ENCODE assay signal across 28 cellular contexts in genomic region chr4:10521386-10521785, GRCh38.
DNase-seq lines count a peak whose midpoint lies in the region; ATAC-seq, FAIRE-seq and TF ChIP-seq lines count a peak whose summit lies in the region.
"Had no signal": no experiment of that assay in that cellular context is flagged by ENCODE, and none has a peak within 500 bp of the region (broad histone marks: within the 10 kb centered on the region; RNA-seq: fewer than 3 reads in every experiment).

No MANE protein-coding gene starts in this region.

- H3K4me3 Mint-ChIP-seq in activated CD4-positive, alpha-beta T cell treated with anti-CD3 and anti-CD28 coated beads for 36 hours: no peak overlapping the region
- H3K4me3 Mint-ChIP-seq: immature natural killer cell, natural killer cell had no signal

- peak; percentile 16 for DNase-seq in NCI-H128 (lab: John Stamatoyannopoulos, UW; ENCODE audit: unreplicated experiment)
- peak; percentile 96 for DNase-seq in NCI-H2081 treated with DMSO at 0.1 percent for 48 hours (lab: John Stamatoyannopoulos, UW)
- DNase-seq in NCI-H526 treated with DMSO at 0.1 percent for 48 hours (lab: John Stamatoyannopoulos, UW): peak; percentile 29
- no peak for DNase-seq in K562 (ENCODE audit: extremely low read depth in 1 of 4, low spot score in 3 of 4)
- DNase-seq in activated CD4-positive, alpha-beta T cell treated with anti-CD3 and anti-CD28 coated beads for 36 hours: no peak
- DNase-seq in activated CD4-positive, alpha-beta T cell treated with anti-CD3 and anti-CD28 coated beads for 48 hours: no peak
- DNase-seq in left colon: no peak
- DNase-seq: aorta; hippocampal formation; immature natural killer cell; left lung; midbrain; natural killer cell; NCI-H226; pancreas; stimulated activated CD4-positive, alpha-beta T cell treated with anti-CD3 and anti-CD28 coated beads, Interleukin-2, amount 100 ng/mL, for 24 hours; substantia nigra; upper lobe of left lung had no signal

- no peak for FAIRE-seq in K562 (lab: Jason Lieb, UNC)
- FAIRE-seq: H1, HTR-8/SVneo, pancreas had no signal

- no peaks in the 10 kb centered on the region for H3K36me3 Mint-ChIP-seq in activated CD4-positive, alpha-beta T cell treated with anti-CD3 and anti-CD28 coated beads for 36 hours (ENCODE audit: low read depth)
- H3K36me3 Mint-ChIP-seq: activated naive CD4-positive, alpha-beta T cell treated with anti-CD3 and anti-CD28 coated beads, Interleukin-2, amount 50 U/mL, for 72 hours; immature natural killer cell; natural killer cell had no signal

- no peak overlapping the region for H3K4me3 ChIP-seq in K562
- H3K4me3 ChIP-seq: cardiac muscle cell, gastroesophageal sphincter, left lung, pancreas, smooth muscle cell, upper lobe of left lung had no signal

- no peak overlapping the region for H3K9ac ChIP-seq in K562 (ENCODE audit: insufficient read depth in 1 of 2, low read depth in 2 of 2, low read length in 2 of 2)
- H3K9ac ChIP-seq: KMS-11 had no signal

- no peaks in the 10 kb centered on the region for H3K9me3 Mint-ChIP-seq in activated CD4-positive, alpha-beta T cell treated with anti-CD3 and anti-CD28 coated beads for 36 hours (ENCODE audit: low read depth)
- H3K9me3 Mint-ChIP-seq: activated naive CD4-positive, alpha-beta T cell treated with anti-CD3 and anti-CD28 coated beads, Interleukin-2, amount 50 U/mL, for 72 hours; activated T-helper 2 cell treated with anti-CD3 and anti-CD28 coated beads, Interferon-gamma antibody, Interleukin-2, Interleukin-4, amounts not matched to agents 10 μg/mL and 5 μg/mL and 100 μg/mL, durations not matched to agents 14 hours and 24 hours and 36 hours; immature natural killer cell; natural killer cell had no signal

- H3K9me3 ChIP-seq in K562 (replicated peaks; ENCODE audit: control insufficient read depth, insufficient read depth, low read depth, low read length): no peaks in the 10 kb centered on the region
- H3K9me3 ChIP-seq: gastroesophageal sphincter, left lung, pancreas, upper lobe of left lung had no signal

- no peaks in the 10 kb centered on the region for H3K27me3 Mint-ChIP-seq in activated CD4-positive, alpha-beta T cell treated with anti-CD3 and anti-CD28 coated beads for 36 hours

- intact Hi-C loops in K562 (cut with micrococcal nuclease) (no loop called here), left colon (cut with DNase I, micrococcal nuclease) (no loop called here)
- intact Hi-C loops in activated CD4-positive, alpha-beta T cell treated with anti-CD3 and anti-CD28 coated beads for 36 hours (cut with DNase I, micrococcal nuclease): no loop called here

- no peaks in the 10 kb centered on the region for H3K9me1 ChIP-seq in K562 (ENCODE audit: control insufficient read depth, insufficient read depth, low read length)

- H3K79me2 ChIP-seq in K562 (ENCODE audit: control insufficient read depth, insufficient read depth, low read length): no peaks in the 10 kb centered on the region

- BruUV-seq in K562 (replicated peaks; lab: Mats Ljungman, UMichigan): no TSS peak

- no peak for TF ChIP-seq EP300 in K562 (IDR thresholded peaks at IDR 0.05; ENCODE audit: low read length)

- POLR2A ChIA-PET in K562 (lab: Yijun Ruan, JAX): no interaction called here
- POLR2A ChIA-PET in activated CD4-positive, alpha-beta T cell treated with anti-CD3 and anti-CD28 coated beads for 36 hours (lab: Charles Lee): no interaction called here

- no peaks in the 10 kb centered on the region for H4K20me1 ChIP-seq in K562 (replicated peaks; ENCODE audit: control insufficient read depth, insufficient read depth, low read length)

- no peak overlapping the region for H3K27ac ChIP-seq in K562 (ENCODE audit: extremely low read depth, low read depth, low read length)
- H3K27ac ChIP-seq: cardiac muscle cell, gastroesophageal sphincter, KMS-11, left lung, pancreas, upper lobe of left lung, VCaP had no signal

- H3K4me2 ChIP-seq in K562 (ENCODE audit: insufficient read depth, low read length): no peak overlapping the region
- H3K4me2 ChIP-seq: KMS-11, smooth muscle cell had no signal

- H2AFZ ChIP-seq in K562 (ENCODE audit: low read depth, low read length): no peak overlapping the region

- H3K4me1 ChIP-seq in K562 (replicated peaks in 1 of 2; ENCODE audit: control insufficient read depth in 2 of 2, insufficient read depth in 2 of 2, low read length in 2 of 2): no peaks in the 10 kb centered on the region; a peak in 2 of 5 replicates
- H3K4me1 ChIP-seq: gastroesophageal sphincter, left lung, pancreas, upper lobe of left lung had no signal

- H3K27me3 ChIP-seq in K562 (ENCODE audit: control insufficient read depth in 2 of 2, insufficient read depth in 2 of 2, low read length in 2 of 2): no peaks in the 10 kb centered on the region
- H3K27me3 ChIP-seq: cardiac muscle cell, gastroesophageal sphincter, left lung, pancreas, upper lobe of left lung had no signal

- in situ Hi-C loops in K562 (cut with MboI): loop anchor here (10.0 kb wide), 1 partner anchor 57 kb away; no protein-coding TSS in a partner anchor

- no peak for TF ChIP-seq POLR2A in K562 (conservative IDR thresholded peaks at IDR 0.05)

- CTCF ChIA-PET in K562 (lab: Yijun Ruan, JAX; ENCODE audit: low intra/inter-chr PET ratio): no interaction called here
- CTCF ChIA-PET in activated CD4-positive, alpha-beta T cell treated with anti-CD3 and anti-CD28 coated beads for 36 hours (lab: Charles Lee): interaction anchor here (0.6 kb wide), 1 partner anchor 457 kb away, joined by 3 read pairs; no protein-coding TSS in a partner anchor

- no peaks in the 10 kb centered on the region for H3K4me1 Mint-ChIP-seq in activated CD4-positive, alpha-beta T cell treated with anti-CD3 and anti-CD28 coated beads for 36 hours
- H3K4me1 Mint-ChIP-seq: immature natural killer cell, natural killer cell had no signal

- H3K36me3 ChIP-seq in K562 (ENCODE audit: control insufficient read depth, insufficient read depth, low read length): no peaks in the 10 kb centered on the region
- H3K36me3 ChIP-seq: cardiac muscle cell, gastroesophageal sphincter, left lung, pancreas, upper lobe of left lung had no signal

- ATAC-seq in K562 (no peak), GM18519 (IDR thresholded peaks at IDR 0.05; ENCODE audit: low FRiP score, unreplicated experiment) (no peak), left colon (no peak)
- no peak for ATAC-seq in activated CD4-positive, alpha-beta T cell treated with anti-CD3 and anti-CD28 coated beads for 36 hours
- ATAC-seq: activated naive CD4-positive, alpha-beta T cell treated with anti-CD3 and anti-CD28 coated beads, Interleukin-2, amount 50 U/mL, for 72 hours; gastroesophageal sphincter; left lung; natural killer cell; pancreas had no signal

- no peak for TF ChIP-seq CTCF in K562 (IDR thresholded peaks at IDR 0.05 in 2 of 3, conservative IDR thresholded peaks at IDR 0.05 in 1 of 3; ENCODE audit: insufficient read depth in 2 of 3, low read depth in 1 of 3, low read length in 3 of 3)

- WGBS in K562 (ENCODE audit: insufficient coverage, low coverage, missing lambda C conversion rate): 3% methylated on average over 3 of the region's 3 CpGs

- H3K27ac Mint-ChIP-seq in activated CD4-positive, alpha-beta T cell treated with anti-CD3 and anti-CD28 coated beads for 36 hours: no peak overlapping the region
- H3K27ac Mint-ChIP-seq: activated naive CD4-positive, alpha-beta T cell treated with anti-CD3 and anti-CD28 coated beads, Interleukin-2, amount 50 U/mL, for 72 hours; activated T-helper 2 cell treated with anti-CD3 and anti-CD28 coated beads, Interferon-gamma antibody, Interleukin-2, Interleukin-4, amounts not matched to agents 10 μg/mL and 5 μg/mL and 100 μg/mL, durations not matched to agents 14 hours and 24 hours and 36 hours; immature natural killer cell; natural killer cell had no signal

- no peak for TF ChIP-seq RAD21 in K562 (CRISPR knock-in tag; conservative IDR thresholded peaks at IDR 0.05 in 1 of 2, IDR thresholded peaks at IDR 0.05 in 1 of 2)

TF ChIP-seq in K562, 482 proteins besides CTCF, POLR2A, EP300 and RAD21:
- TF ChIP-seq ZNF41 (CRISPR knock-in tag; conservative IDR thresholded peaks at IDR 0.05) (no peak), ZNF785 (CRISPR knock-in tag; IDR thresholded peaks at IDR 0.05) (no peak), SFPQ (IDR thresholded peaks at IDR 0.05; ENCODE audit: low read depth, low read length) (no peak), MAFG (tag; conservative IDR thresholded peaks at IDR 0.05) (0 out of 2 replicates have a peak, but pooled peaks have one; percentile 2)

Comparison
In these comparisons a context has a peak if more than half of its experiments do, and no peak if none do; other contexts are left out.
1. DNase-seq: peak in NCI-H128 (single experiment), NCI-H2081 treated with DMSO at 0.1 percent for 48 hours (single experiment) and NCI-H526 treated with DMSO at 0.1 percent for 48 hours (single experiment); none in K562 (0 of 4), activated CD4-positive, alpha-beta T cell treated with anti-CD3 and anti-CD28 coated beads for 36 hours (single experiment), activated CD4-positive, alpha-beta T cell treated with anti-CD3 and anti-CD28 coated beads for 48 hours (single experiment) and left colon (0 of 2).